Comparison of ENCODE assay signal across 19 cellular contexts in genomic region chr14:80522936-80523335, GRCh38.
A peak's percentile ranks its signal among the peaks of the same experiment; 100 is the strongest.
DNase-seq lines count a peak whose midpoint lies in the region; ATAC-seq and TF ChIP-seq lines count a peak whose summit lies in the region.
"Had no signal": no experiment of that assay in that cellular context is flagged by ENCODE, and none has a peak within 500 bp of the region (broad histone marks: within the 10 kb centered on the region; RNA-seq: fewer than 3 reads in every experiment).

No MANE protein-coding gene starts in this region.

- no peaks in the 10 kb centered on the region for H3K36me3 ChIP-seq in SK-N-MC (ENCODE audit: insufficient read depth, low read length)
- H3K36me3 ChIP-seq: SJSA1 had no signal

- ATAC-seq in GM21515 (IDR thresholded peaks at IDR 0.05; ENCODE audit: unreplicated experiment) (no peak), GM21360 (IDR thresholded peaks at IDR 0.05; ENCODE audit: unreplicated experiment) (no peak)
- ATAC-seq: WTC11 had no signal

- H3K4me3 ChIP-seq in SK-N-MC (no peak overlapping the region), fibroblast of the aortic adventitia (ENCODE audit: low read depth, low read length) (no peak overlapping the region)
- H3K4me3 ChIP-seq: PC-9, SJSA1 had no signal

- no peak for TF ChIP-seq CTCF in fibroblast of the aortic adventitia (IDR thresholded peaks at IDR 0.05; ENCODE audit: insufficient read depth, low read length)

- no peaks in the 10 kb centered on the region for H3K9me3 ChIP-seq in SK-N-MC (ENCODE audit: low read depth, low read length)
- H3K9me3 ChIP-seq: SJSA1 had no signal

- peak; percentile 6 for DNase-seq in GM03348 (ENCODE audit: low spot score)
- DNase-seq in SK-N-MC (ENCODE audit: low read depth, low spot score), result no peak
- peak; percentile 9 for DNase-seq in fibroblast of the aortic adventitia (ENCODE audit: low read depth)
- DNase-seq in renal cortical epithelial cell (ENCODE audit: low read depth), result peak; percentile 3
- DNase-seq in T-helper 2 cell, result no peak
- no peak for DNase-seq in AML-193 (lab: John Stamatoyannopoulos, UW)
- DNase-seq: activated CD4-positive, alpha-beta memory T cell treated with anti-CD3 and anti-CD28 coated beads for 36 hours; activated naive CD4-positive, alpha-beta T cell; activated T-cell treated with anti-CD3 and anti-CD28 coated beads for 4 hours; aorta; CD8-positive, alpha-beta memory T cell; endodermal cell; NCI-H774; PC-9; stimulated activated CD8-positive, alpha-beta memory T cell treated with anti-CD3 and anti-CD28 coated beads, Interleukin-4, amount 100 ng/mL, for 48 hours had no signal

- H3K9ac ChIP-seq in SK-N-MC (ENCODE audit: insufficient read length), result no peak overlapping the region

- H3K27ac ChIP-seq in SK-N-MC, result peak overlapping the region; percentile 47
- H3K27ac ChIP-seq: PC-9, SJSA1 had no signal

Comparison
In these comparisons a context has a peak if more than half of its experiments do, and no peak if none do; other contexts are left out.
1. DNase-seq: peak in GM03348 (single experiment), fibroblast of the aortic adventitia (single experiment) and renal cortical epithelial cell (single experiment); none in SK-N-MC (single experiment), T-helper 2 cell (0 of 5) and AML-193 (0 of 2).